10 cellular contexts compared by ENCODE assay signal in the genomic region with DNA sequence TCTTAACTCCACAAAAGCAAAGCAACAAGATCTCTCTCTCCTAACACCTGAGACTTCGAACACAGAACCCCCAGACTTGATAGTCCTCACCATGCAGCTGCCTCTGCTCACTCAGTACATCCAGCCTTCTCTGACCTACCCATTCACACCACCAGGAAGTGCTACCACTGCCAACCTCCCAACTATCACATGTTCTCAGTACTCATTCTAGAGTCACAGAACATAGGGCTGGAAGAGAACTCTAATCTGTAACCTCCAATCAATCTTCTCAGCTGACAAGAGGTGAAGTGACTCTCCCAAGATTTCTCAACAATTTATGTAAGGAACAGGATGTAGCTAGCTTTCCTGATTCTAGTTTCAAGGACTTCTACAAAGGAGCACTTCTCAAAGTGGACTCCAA. TPM values are rescaled to one million over a fixed set of nuclear protein-coding genes. Genes with fewer than 3 reads are reported as not detected.
A peak's percentile ranks its signal among the peaks of the same experiment; 100 is the strongest.
DNase-seq lines count a peak whose midpoint lies in the region; TF ChIP-seq lines count a peak whose summit lies in the region.
"Had no signal": no experiment of that assay in that cellular context is flagged by ENCODE, and none has a peak within 500 bp of the region (broad histone marks: within the 10 kb centered on the region; RNA-seq: fewer than 3 reads in every experiment).

No MANE protein-coding gene starts in this region.

- DNase-seq in G401 (ENCODE audit: low spot score), result peak; percentile 11
- peak; percentile 40 for DNase-seq in MV-4-11 (lab: John Stamatoyannopoulos, UW)
- DNase-seq in cardiac fibroblast (ENCODE audit: low read depth in 2 of 2), result peak; percentile 18 to 39
- DNase-seq in mucosa of gallbladder (ENCODE audit: low spot score), result peak; percentile 71
- DNase-seq in stimulated activated CD4-positive, alpha-beta T cell treated with anti-CD3 and anti-CD28 coated beads, Interleukin-4, amount 100 ng/mL, for 4 hours, result no peak
- no peak for DNase-seq in GM19238 (ENCODE audit: insufficient read length, low spot score)
- no peak for DNase-seq in SK-N-DZ (ENCODE audit: low spot score)
- DNase-seq: activated CD4-positive, alpha-beta T cell treated with anti-CD3 and anti-CD28 coated beads, Interleukin-2, amount 50 U/mL, for 1 hour; effector memory CD8-positive, alpha-beta T cell; NCI-H524 treated with DMSO at 0.1 percent for 48 hours had no signal

- TF ChIP-seq CTCF in cardiac fibroblast (IDR thresholded peaks at IDR 0.05; ENCODE audit: low read depth, low read length), result peak; percentile 8

- in situ Hi-C loops in G401 (cut with HindIII; ENCODE audit: low sequenced_read_pairs), result no loop called here

- H3K4me3 ChIP-seq in cardiac fibroblast (replicated peaks in 1 of 2; ENCODE audit: low read depth in 2 of 2, low read length in 2 of 2), result no peak overlapping the region

RNA-seq across cellular contexts. Expression of a gene that starts 3.8 kb away (rescaled TPM):
- total RNA-seq in G401 (2014; rRNA removed; shearing (Covaris generic)), result 9.0 and 17.3 TPM in 2 replicates
- 122 TPM for total RNA-seq in mucosa of gallbladder
- polyA plus RNA-seq in SK-N-DZ (2014; cell fraction: cytosol; rRNA removed), result 51.3 and 58.5 TPM in 2 replicates
- 20.3 and 36.3 TPM in 2 replicates for polyA plus RNA-seq in SK-N-DZ (2014; cell fraction: nucleus; rRNA removed)

RNA-seq across cellular contexts. Expression of a gene that starts 54.4 kb away (rescaled TPM):
- not detected in 2 replicates for total RNA-seq in G401 (2014; rRNA removed; shearing (Covaris generic))
- 61.3 TPM for total RNA-seq in mucosa of gallbladder
- polyA plus RNA-seq in SK-N-DZ (2014; cell fraction: cytosol; rRNA removed), result not detected in 2 replicates
- 0.10 and 0.14 TPM in 2 replicates for polyA plus RNA-seq in SK-N-DZ (2014; cell fraction: nucleus; rRNA removed)

Comparison
In these comparisons a context has a peak if more than half of its experiments do, and no peak if none do; other contexts are left out.
1. DNase-seq: peak in G401 (single experiment), MV-4-11 (single experiment), cardiac fibroblast (2 of 2) and mucosa of gallbladder (single experiment); none in stimulated activated CD4-positive, alpha-beta T cell treated with anti-CD3 and anti-CD28 coated beads, Interleukin-4, amount 100 ng/mL, for 4 hours (0 of 2), GM19238 (single experiment) and SK-N-DZ (single experiment).
2. RNA of a gene that starts 54.4 kb away (total RNA-seq): 61.3 TPM in mucosa of gallbladder (single experiment); not detected in G401; every median in the first group is over 10 times any median in the second.